8 cellular contexts compared by ENCODE assay signal in genomic region chr21:42097860-42098259, GRCh38. TPM values are rescaled to one million over a fixed set of nuclear protein-coding genes. Genes with fewer than 3 reads are reported as not detected.
DNase-seq lines count a peak whose midpoint lies in the region; ATAC-seq and TF ChIP-seq lines count a peak whose summit lies in the region.

No MANE protein-coding gene starts in this region.

- 38 to 48% methylated on average over 8 of the region's 8 CpGs for WGBS in heart right ventricle, 2 donors

- H3K9me3 ChIP-seq in heart right ventricle: peaks cover 0 to 13% (median 7%) of the 10 kb centered on the region in 11 donors

- no peak for TF ChIP-seq CTCF in AG09319 (IDR thresholded peaks at IDR 0.05; ENCODE audit: low read depth, low read length)
- TF ChIP-seq CTCF in heart right ventricle (IDR thresholded peaks at IDR 0.05): no peak

- DNase-seq in AG09319 (ENCODE audit: extremely low read depth, low read depth) (peak; percentile 94), HT-29 (ENCODE audit: low spot score) (peak; percentile 75), T1000 (lab: John Stamatoyannopoulos, UW) (peak; percentile 65), heart right ventricle (peak in 1 of 2 donors; percentile 32), smooth muscle cell of the brain vasculature (ENCODE audit: low read depth, low spot score) (peak; percentile 85), NAMALWA (ENCODE audit: low spot score) (no peak)
- no peak for DNase-seq in activated CD8-positive, alpha-beta memory T cell treated with anti-CD3 and anti-CD28 coated beads for 24 hours

- H3K27ac ChIP-seq in heart right ventricle: peak overlapping the region in 4 of 10 donors; percentile 1 to 55 (median 47)

- peak; percentile 46 to 86 (median 69) for ATAC-seq in heart right ventricle
- ATAC-seq in GM19467 (IDR thresholded peaks at IDR 0.05; ENCODE audit: unreplicated experiment): no peak

- no peaks in the 10 kb centered on the region for H3K36me3 ChIP-seq in heart right ventricle

- intact Hi-C loops in heart right ventricle (cut with DNase I): loop anchor here in 2 of 10 donors (5.0 to 10.0 kb wide), 2 partner anchors 53 to 71 kb away; no protein-coding TSS in a partner anchor

- no peak overlapping the region for H3K4me3 ChIP-seq in heart right ventricle

- H3K27me3 ChIP-seq in heart right ventricle: peaks cover 0 to 11% (median 6%) of the 10 kb centered on the region in 7 donors

- H3K4me1 ChIP-seq in heart right ventricle: peaks cover 0 to 36% (median 9%) of the 10 kb centered on the region in 9 donors

RNA-seq across cellular contexts. Expression of gene UMODL1, which starts 26.7 kb away (rescaled TPM):
- total RNA-seq in HT-29 (2014; rRNA removed; shearing (Covaris generic)): 0.08 TPM in 1 of 2 replicates, not detected in the other
- under 1 TPM in 3 of 10 donors, not detected in 7; 0.13 to 0.31 (median 0.25) TPM for total RNA-seq in heart right ventricle
- polyA plus RNA-seq in heart right ventricle: not detected

Comparison
In these comparisons a context has a peak if more than half of its experiments do, and no peak if none do; other contexts are left out.
1. DNase-seq: peak in AG09319 (single experiment), HT-29 (single experiment), T1000 (single experiment) and smooth muscle cell of the brain vasculature (single experiment); none in activated CD8-positive, alpha-beta memory T cell treated with anti-CD3 and anti-CD28 coated beads for 24 hours (single experiment) and NAMALWA (single experiment).